ENCODE assay signal across 1 cellular context in genomic region chr20:34704177-34705007, GRCh38.
A peak's percentile ranks its signal among the peaks of the same experiment; 100 is the strongest.
TF ChIP-seq lines count a peak whose summit lies in the region.

A gene with protein sequence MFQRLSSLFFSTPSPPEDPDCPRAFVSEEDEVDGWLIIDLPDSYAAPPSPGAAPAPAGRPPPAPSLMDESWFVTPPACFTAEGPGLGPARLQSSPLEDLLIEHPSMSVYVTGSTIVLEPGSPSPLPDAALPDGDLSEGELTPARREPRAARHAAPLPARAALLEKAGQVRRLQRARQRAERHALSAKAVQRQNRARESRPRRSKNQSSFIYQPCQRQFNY (plus strand): TSS chr20:34704344. CDS start chr20:34708740, 4,396 bp downstream.

TF ChIP-seq in IMR-90, 13 proteins besides CTCF, POLR2A, EP300 and RAD21:
- TF ChIP-seq CEBPB (IDR thresholded peaks at IDR 0.05; ENCODE audit: low read depth, low read length) (no peak), CHD1 (IDR thresholded peaks at IDR 0.05; ENCODE audit: low read depth, low read length) (0 out of 2 replicates have a peak, but pooled peaks have one; percentile 71), SMC3 (IDR thresholded peaks at IDR 0.05; ENCODE audit: low read depth, low read length) (no peak), BHLHE40 (IDR thresholded peaks at IDR 0.05; ENCODE audit: low read depth, low read length) (no peak), MAZ (IDR thresholded peaks at IDR 0.05; ENCODE audit: borderline replicate concordance, low read depth, low read length) (peak; percentile 85; the same call in 1 of the 2 replicates), USF2 (IDR thresholded peaks at IDR 0.05; ENCODE audit: low read depth, low read length) (peak; percentile 15)
TF ChIP-seq in IMR-90: peak in this region for 3.
